1 cellular context compared by ENCODE assay signal in genomic region chr9:326667-327066, GRCh38.
TF ChIP-seq lines count a peak whose summit lies in the region.

No MANE protein-coding gene starts in this region.

TF ChIP-seq in K562, 482 proteins besides CTCF, POLR2A, EP300 and RAD21 (continued from another document):
- TF ChIP-seq HBP1 (CRISPR knock-in tag; IDR thresholded peaks at IDR 0.05) (no peak), SFPQ (IDR thresholded peaks at IDR 0.05; ENCODE audit: low read depth, low read length) (no peak), ELF4 (CRISPR knock-in tag; IDR thresholded peaks at IDR 0.05) (no peak), U2AF2 (optimal IDR thresholded peaks at IDR 0.05; ENCODE audit: low read depth, low read length) (no peak), PML (IDR thresholded peaks at IDR 0.05; ENCODE audit: low read length) (no peak), ZBTB1 (CRISPR knock-in tag; IDR thresholded peaks at IDR 0.05; ENCODE audit: borderline replicate concordance, low read depth) (no peak), GABPA (tag; conservative IDR thresholded peaks at IDR 0.05; ENCODE audit: low read depth) (no peak), ZFPM2 (CRISPR knock-in tag; IDR thresholded peaks at IDR 0.05) (no peak), XRCC4 (IDR thresholded peaks at IDR 0.05; ENCODE audit: extremely low read depth, insufficient read depth, insufficient read length) (no peak), ZBTB34 (CRISPR knock-in tag; IDR thresholded peaks at IDR 0.05) (no peak), HDAC1 (IDR thresholded peaks at IDR 0.05) (no peak), TOE1 (IDR thresholded peaks at IDR 0.05; ENCODE audit: borderline replicate concordance) (0 out of 2 replicates have a peak, but pooled peaks have one; percentile 55), TOE1 (CRISPR knock-in tag; IDR thresholded peaks at IDR 0.05; ENCODE audit: borderline replicate concordance, low read depth) (no peak), HCFC1 (IDR thresholded peaks at IDR 0.05; ENCODE audit: low read depth, low read length) (peak; percentile 53), POU5F1 (IDR thresholded peaks at IDR 0.05; ENCODE audit: borderline replicate concordance, low read depth, low read length, partially characterized antibody) (no peak), E2F3 (CRISPR knock-in tag; IDR thresholded peaks at IDR 0.05) (no peak), HDAC6 (IDR thresholded peaks at IDR 0.05; ENCODE audit: low read depth, low read length) (no peak), ZNF707 (CRISPR knock-in tag; conservative IDR thresholded peaks at IDR 0.05) (no peak), TFE3 (CRISPR knock-in tag; IDR thresholded peaks at IDR 0.05) (peak; percentile 75), RAD51 (IDR thresholded peaks at IDR 0.05; ENCODE audit: borderline replicate concordance, low read depth) (peak; percentile 46; the same call in 1 of the 2 replicates), SMAD3 (CRISPR knock-in tag; conservative IDR thresholded peaks at IDR 0.05) (no peak), GTF2B (IDR thresholded peaks at IDR 0.05; ENCODE audit: extremely low read depth, insufficient read length) (no peak), TBL1XR1 (IDR thresholded peaks at IDR 0.05; ENCODE audit: low read length in 2 of 2) (no peak)
